Comparison of ENCODE assay signal across 19 cellular contexts in the genomic region with DNA sequence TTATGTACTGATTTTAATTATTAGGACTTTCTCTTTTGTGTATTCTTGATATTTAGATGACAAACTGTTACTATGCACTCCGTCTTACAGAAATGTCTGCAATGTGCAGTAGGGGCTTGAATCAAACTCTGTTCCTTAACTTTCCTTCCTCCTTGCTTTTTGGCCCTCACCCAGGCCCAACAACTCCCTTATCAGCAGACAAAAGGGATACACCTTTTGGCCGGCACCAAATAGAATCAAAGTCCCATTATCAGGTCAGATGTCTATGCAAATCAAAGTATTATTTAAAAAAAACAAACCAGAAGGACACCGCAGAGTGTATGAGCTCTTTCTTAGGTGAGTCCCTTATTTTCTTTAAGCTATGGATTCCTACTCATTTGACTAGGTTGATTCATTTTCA.
"Had no signal": no experiment of that assay in that cellular context is flagged by ENCODE, and none has a peak within 500 bp of the region (broad histone marks: within the 10 kb centered on the region; RNA-seq: fewer than 3 reads in every experiment).

No MANE protein-coding gene starts in this region.

- DNase-seq: hippocampal formation; left cardiac atrium; left lung; lower lobe of right lung; mammary epithelial cell; naive thymus-derived CD4-positive, alpha-beta T cell; ovary; right lobe of liver; spleen; stimulated activated CD4-positive, alpha-beta T cell treated with anti-CD3 and anti-CD28 coated beads, Interleukin-4, amount 100 ng/mL, for 24 hours; stimulated activated naive CD4-positive, alpha-beta T cell; tibial artery; upper lobe of left lung had no signal

- H3K4me3 ChIP-seq: left lung, lower lobe of right lung, ovary, right atrium auricular region, right lobe of liver, spleen, suprapubic skin, thoracic aorta, tibial artery, upper lobe of left lung, vagina had no signal

- H3K27ac ChIP-seq: left lung, lower lobe of right lung, ovary, right atrium auricular region, right lobe of liver, spleen, suprapubic skin, thoracic aorta, tibial artery, upper lobe of left lung, vagina had no signal

- H3K27me3 ChIP-seq: left lung, ovary, right atrium auricular region, right lobe of liver, spleen, suprapubic skin, tibial artery, upper lobe of left lung, vagina had no signal

- H3K9me3 ChIP-seq: left lung, lower lobe of right lung, ovary, right atrium auricular region, right lobe of liver, spleen, suprapubic skin, thoracic aorta, tibial artery, upper lobe of left lung, vagina had no signal

- ATAC-seq: left cardiac atrium; left lung; lower lobe of right lung; naive thymus-derived CD4-positive, alpha-beta T cell; natural killer cell treated with Interleukin-12 subunit alpha and Interleukin-12 subunit beta and Interleukin-15 and Interleukin-18, amount 100 ng/mL, for 72 hours; right lobe of liver; stimulated activated effector memory CD8-positive, alpha-beta T cell treated with anti-CD3 and anti-CD28 coated beads, Interleukin-12 subunit alpha, Interleukin-12 subunit beta, amount 100 ng/mL, for 72 hours had no signal

- H3K4me1 ChIP-seq: left lung, lower lobe of right lung, right atrium auricular region, right lobe of liver, spleen, suprapubic skin, tibial artery, upper lobe of left lung, vagina had no signal

- H3K36me3 ChIP-seq: left lung, lower lobe of right lung, ovary, right atrium auricular region, right lobe of liver, spleen, suprapubic skin, thoracic aorta, tibial artery, upper lobe of left lung, vagina had no signal
